24 cellular contexts compared by ENCODE assay signal in the genomic region with DNA sequence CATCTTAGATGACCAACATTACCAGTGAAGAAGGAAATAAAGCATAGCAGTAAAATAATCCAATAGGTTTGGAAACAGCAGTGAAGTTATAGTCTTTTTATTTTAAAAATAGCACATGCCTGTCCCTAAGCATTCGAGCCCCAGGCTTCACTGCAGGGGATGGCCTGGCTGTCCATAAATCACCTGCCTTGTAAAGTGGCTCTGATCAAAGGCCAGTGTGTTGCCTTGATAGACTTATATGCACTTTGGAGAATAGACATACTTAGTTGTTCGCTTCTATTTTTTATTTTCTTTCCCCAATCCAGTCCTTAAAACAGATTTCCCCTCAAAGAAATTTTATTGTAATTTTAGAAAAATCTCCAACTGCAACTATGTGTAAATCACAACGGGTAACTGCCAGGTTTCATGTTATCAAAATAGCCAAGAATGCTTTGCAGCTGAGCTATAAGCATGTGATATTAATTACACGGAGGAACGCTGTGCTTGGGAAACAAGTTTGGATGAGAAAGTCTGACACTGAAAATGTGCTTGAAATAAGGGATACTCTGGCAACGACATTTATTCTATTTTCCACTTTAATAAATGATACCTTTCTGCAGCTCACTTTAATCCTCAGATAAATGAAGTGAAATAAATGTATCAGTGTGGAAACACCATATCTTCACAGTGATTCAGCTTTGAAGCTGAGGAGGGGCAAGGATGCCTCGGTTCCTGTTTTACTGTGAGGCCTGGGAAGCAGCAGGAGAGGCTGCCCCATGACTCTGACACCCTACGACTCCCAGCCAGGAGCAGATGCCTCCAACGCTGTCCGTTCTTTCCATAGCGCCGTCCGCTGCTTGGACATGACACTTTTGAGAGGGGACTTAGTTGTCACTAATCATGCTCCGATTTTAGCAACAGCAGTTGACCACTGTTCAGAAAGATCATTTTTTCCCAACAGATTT. TPM values are rescaled to one million over a fixed set of nuclear protein-coding genes. Genes with fewer than 3 reads are reported as not detected.
A peak's percentile ranks its signal among the peaks of the same experiment; 100 is the strongest.
DNase-seq lines count a peak whose midpoint lies in the region; ATAC-seq and TF ChIP-seq lines count a peak whose summit lies in the region.
"Had no signal": no experiment of that assay in that cellular context is flagged by ENCODE, and none has a peak within 500 bp of the region (broad histone marks: within the 10 kb centered on the region; RNA-seq: fewer than 3 reads in every experiment).

No MANE protein-coding gene starts in this region.

- TF ChIP-seq POLR2A in right lobe of liver (IDR thresholded peaks at IDR 0.05) = no peak

- H3K9ac ChIP-seq in SK-N-MC (ENCODE audit: insufficient read length) = no peak overlapping the region

- H3K36me3 Mint-ChIP-seq in T-helper 17 cell (ENCODE audit: low read depth) = no peaks in the 10 kb centered on the region
- H3K36me3 Mint-ChIP-seq in effector memory CD8-positive, alpha-beta T cell (ENCODE audit: insufficient read depth) = no peaks in the 10 kb centered on the region
- H3K36me3 Mint-ChIP-seq: CD8-positive, alpha-beta T cell; stimulated activated effector memory CD8-positive, alpha-beta T cell treated with anti-CD3 and anti-CD28 coated beads, Interleukin-12 subunit alpha, Interleukin-12 subunit beta, amount 100 ng/mL, for 72 hours had no signal

- TF ChIP-seq CTCF in foreskin fibroblast (IDR thresholded peaks at IDR 0.05; ENCODE audit: low read depth, low read length) (no peak), psoas muscle (IDR thresholded peaks at IDR 0.05) (no peak), right lobe of liver (IDR thresholded peaks at IDR 0.05) (no peak)

- H3K27ac Mint-ChIP-seq in T-helper 17 cell = no peak overlapping the region
- no peak overlapping the region for H3K27ac Mint-ChIP-seq in effector memory CD8-positive, alpha-beta T cell
- H3K27ac Mint-ChIP-seq: activated CD8-positive, alpha-beta T cell treated with anti-CD3 and anti-CD28 coated beads for 36 hours; CD8-positive, alpha-beta T cell; stimulated activated effector memory CD8-positive, alpha-beta T cell treated with anti-CD3 and anti-CD28 coated beads, Interleukin-12 subunit alpha, Interleukin-12 subunit beta, amount 100 ng/mL, for 72 hours had no signal

- H3K4me3 ChIP-seq in SK-N-MC = peak overlapping the region; percentile 43; the same call in 1 of the 2 replicates
- no peak overlapping the region for H3K4me3 ChIP-seq in foreskin fibroblast (ENCODE audit: low read depth in 1 of 2, low read length in 2 of 2)
- peak overlapping the region; percentile 1 for H3K4me3 ChIP-seq in psoas muscle
- no peak overlapping the region for H3K4me3 ChIP-seq in right lobe of liver
- H3K4me3 ChIP-seq: coronary artery, smooth muscle cell, upper lobe of right lung had no signal

- H3K27me3 Mint-ChIP-seq in T-helper 17 cell = peaks cover 31% of the 10 kb centered on the region
- peaks cover 45 to 47% of the 10 kb centered on the region in 2 donors for H3K27me3 Mint-ChIP-seq in effector memory CD8-positive, alpha-beta T cell

- H3K9me3 ChIP-seq in SK-N-MC (ENCODE audit: low read depth, low read length) = no peaks in the 10 kb centered on the region
- no peaks in the 10 kb centered on the region for H3K9me3 ChIP-seq in psoas muscle
- H3K9me3 ChIP-seq in T-helper 17 cell (ENCODE audit: control insufficient read depth, low read length, poor library complexity, severe bottlenecking) = no peaks in the 10 kb centered on the region
- no peaks in the 10 kb centered on the region for H3K9me3 ChIP-seq in right lobe of liver
- H3K9me3 ChIP-seq: upper lobe of right lung had no signal

- DNase-seq in AG08395 (ENCODE audit: low spot score) (peak; percentile 20), SK-N-MC (ENCODE audit: low read depth, low spot score) (no peak), foreskin fibroblast (peak; percentile 61 to 82), psoas muscle (peak in 1 of 2 donors; percentile 63), T-helper 17 cell (no peak), right lobe of liver (no peak)
- no peak for DNase-seq in effector memory CD8-positive, alpha-beta T cell
- DNase-seq: ACHN; activated CD8-positive, alpha-beta T cell treated with anti-CD3 and anti-CD28 coated beads for 36 hours; CD8-positive, alpha-beta T cell; DMS79 treated with DMSO at 0.1 percent for 48 hours; islet precursor cell; NCI-H2107; NCI-H774; nucleus accumbens; SW 1271; upper lobe of right lung had no signal

- H3K27me3 ChIP-seq in psoas muscle (ENCODE audit: insufficient read depth in 3 of 3, low read length in 2 of 3) (no peaks in the 10 kb centered on the region), right lobe of liver (no peaks in the 10 kb centered on the region)
- H3K27me3 ChIP-seq: upper lobe of right lung had no signal

- no peaks in the 10 kb centered on the region for H3K4me1 Mint-ChIP-seq in T-helper 17 cell
- no peaks in the 10 kb centered on the region for H3K4me1 Mint-ChIP-seq in effector memory CD8-positive, alpha-beta T cell (ENCODE audit: low read depth in 2 of 2)
- H3K4me1 Mint-ChIP-seq: stimulated activated effector memory CD8-positive, alpha-beta T cell treated with anti-CD3 and anti-CD28 coated beads, Interleukin-12 subunit alpha, Interleukin-12 subunit beta, amount 100 ng/mL, for 72 hours had no signal

- 15 to 24% (median 24%) methylated on average over 14 of the region's 14 CpGs for WGBS in psoas muscle, 3 donors
- 71% methylated on average over 14 of the region's 14 CpGs for WGBS in right lobe of liver (ENCODE audit: insufficient coverage, low coverage, low lambda C conversion rate, missing lambda C conversion rate)

- H3K36me3 ChIP-seq in SK-N-MC (ENCODE audit: insufficient read depth, low read length) = no peaks in the 10 kb centered on the region
- H3K36me3 ChIP-seq in psoas muscle (ENCODE audit: insufficient read depth in 1 of 2, low read depth in 1 of 2) = no peaks in the 10 kb centered on the region
- H3K36me3 ChIP-seq in right lobe of liver = no peaks in the 10 kb centered on the region
- H3K36me3 ChIP-seq: upper lobe of right lung had no signal

- peaks cover 4 to 7% of the 10 kb centered on the region in 2 donors for H3K9me3 Mint-ChIP-seq in effector memory CD8-positive, alpha-beta T cell

- H3K4me3 Mint-ChIP-seq in T-helper 17 cell = no peak overlapping the region
- H3K4me3 Mint-ChIP-seq in effector memory CD8-positive, alpha-beta T cell = no peak overlapping the region
- H3K4me3 Mint-ChIP-seq: activated CD8-positive, alpha-beta T cell treated with anti-CD3 and anti-CD28 coated beads for 36 hours; CD8-positive, alpha-beta T cell; stimulated activated effector memory CD8-positive, alpha-beta T cell treated with anti-CD3 and anti-CD28 coated beads, Interleukin-12 subunit alpha, Interleukin-12 subunit beta, amount 100 ng/mL, for 72 hours had no signal

- peak; percentile 54 to 82 (median 72) for ATAC-seq in psoas muscle
- no peak for ATAC-seq in GM18873 (IDR thresholded peaks at IDR 0.05; ENCODE audit: low FRiP score, unreplicated experiment)
- no peak for ATAC-seq in T-helper 17 cell
- ATAC-seq in effector memory CD8-positive, alpha-beta T cell (replicated peaks) = no peak
- ATAC-seq in right lobe of liver = no peak
- ATAC-seq: activated CD8-positive, alpha-beta T cell treated with anti-CD3 and anti-CD28 coated beads for 36 hours; CD8-positive, alpha-beta T cell; stimulated activated effector memory CD8-positive, alpha-beta T cell treated with anti-CD3 and anti-CD28 coated beads, Interleukin-12 subunit alpha, Interleukin-12 subunit beta, amount 100 ng/mL, for 72 hours; upper lobe of right lung had no signal

- intact Hi-C loops in psoas muscle (cut with DNase I) (no loop called here), right lobe of liver (cut with DNase I) (no loop called here)

- H3K27ac ChIP-seq in SK-N-MC (peak overlapping the region; percentile 66), psoas muscle (peak overlapping the region; percentile 78), right lobe of liver (no peak overlapping the region)
- H3K27ac ChIP-seq: coronary artery, epithelial cell of prostate, upper lobe of right lung, VCaP had no signal

- peaks cover 30% of the 10 kb centered on the region for H3K4me1 ChIP-seq in psoas muscle
- no peaks in the 10 kb centered on the region for H3K4me1 ChIP-seq in right lobe of liver
- H3K4me1 ChIP-seq: upper lobe of right lung had no signal

RNA-seq across cellular contexts. Expression of a gene that starts 5.5 kb away (rescaled TPM):
- 10 to 100 TPM in 1 of 4 donors, 1 to 10 TPM in 2, under 1 TPM in 1; 0.19 to 12.5 (median 2.6) TPM for total RNA-seq in psoas muscle
- under 1 TPM; 0.25 to 0.34 (median 0.31) TPM for polyA plus RNA-seq in psoas muscle
- total RNA-seq in T-helper 17 cell = not detected
- total RNA-seq in right lobe of liver = not detected
- total RNA-seq: activated CD8-positive, alpha-beta T cell treated with anti-CD3 and anti-CD28 coated beads for 36 hours; CD8-positive, alpha-beta T cell; smooth muscle cell; upper lobe of right lung had no signal
- polyA plus RNA-seq: adipose tissue, smooth muscle cell had no signal

Comparison
In these comparisons a context has a peak if more than half of its experiments do, and no peak if none do; other contexts are left out.
1. DNase-seq: peak in AG08395 (single experiment) and foreskin fibroblast (2 of 2); none in SK-N-MC (single experiment), T-helper 17 cell (0 of 3), effector memory CD8-positive, alpha-beta T cell (0 of 3) and right lobe of liver (0 of 3).
2. H3K27ac ChIP-seq: peak in SK-N-MC (single experiment) and psoas muscle (single experiment); none in right lobe of liver (0 of 3).
3. H3K4me3 ChIP-seq: peak in SK-N-MC (single experiment) and psoas muscle (single experiment); none in foreskin fibroblast (0 of 2) and right lobe of liver (0 of 3).
4. ATAC-seq: peak in psoas muscle (4 of 4); none in GM18873 (single experiment), T-helper 17 cell (single experiment), effector memory CD8-positive, alpha-beta T cell (single experiment) and right lobe of liver (0 of 4).